17 cellular contexts compared by ENCODE assay signal in genomic region chr2:26471278-26471677, GRCh38. TPM values are rescaled to one million over a fixed set of nuclear protein-coding genes. Genes with fewer than 3 reads are reported as not detected.
DNase-seq lines count a peak whose midpoint lies in the region; ATAC-seq and TF ChIP-seq lines count a peak whose summit lies in the region.
"Had no signal": no experiment of that assay in that cellular context is flagged by ENCODE, and none has a peak within 500 bp of the region (broad histone marks: within the 10 kb centered on the region; RNA-seq: fewer than 3 reads in every experiment).

No MANE protein-coding gene starts in this region.

- no peak overlapping the region for H3K27ac ChIP-seq in endodermal cell (ENCODE audit: low read depth, low read length)
- H3K27ac ChIP-seq: left lung, ovary, testis had no signal

- H3K9me3 Mint-ChIP-seq in endodermal cell: no peaks in the 10 kb centered on the region

- WGBS in endodermal cell (ENCODE audit: insufficient coverage in 1 of 2, insufficient read length in 1 of 2), 2 experiments: 84% methylated on average over 3 of the region's 3 CpGs; no CpG with 5 or more reads in 1 of the 2 experiments

- H3K27me3 Mint-ChIP-seq in endodermal cell (ENCODE audit: insufficient read depth): peaks cover 1% of the 10 kb centered on the region
- H3K27me3 Mint-ChIP-seq: activated CD4-positive, alpha-beta memory T cell treated with anti-CD3 and anti-CD28 coated beads for 36 hours; effector memory CD8-positive, alpha-beta T cell had no signal

- H3K36me3 Mint-ChIP-seq in endodermal cell (ENCODE audit: low read depth): no peaks in the 10 kb centered on the region
- H3K36me3 Mint-ChIP-seq: activated CD4-positive, alpha-beta memory T cell treated with anti-CD3 and anti-CD28 coated beads for 36 hours had no signal

- peaks cover 7% of the 10 kb centered on the region for H3K9me3 ChIP-seq in endodermal cell (ENCODE audit: control insufficient read depth, low read length)
- H3K9me3 ChIP-seq: ovary, testis had no signal

- no peak overlapping the region for H3K9ac ChIP-seq in endodermal cell (ENCODE audit: extremely low read depth, low read length, poor library complexity, severe bottlenecking)

- H3K4me1 Mint-ChIP-seq in endodermal cell: no peaks in the 10 kb centered on the region

- no peaks in the 10 kb centered on the region for H3K4me1 ChIP-seq in endodermal cell (ENCODE audit: control insufficient read depth, insufficient read depth, low read length)
- H3K4me1 ChIP-seq: left lung, testis had no signal

- no peak overlapping the region for H3K27ac Mint-ChIP-seq in endodermal cell
- H3K27ac Mint-ChIP-seq: activated CD4-positive, alpha-beta memory T cell treated with anti-CD3 and anti-CD28 coated beads for 36 hours; effector memory CD8-positive, alpha-beta T cell had no signal

- H3K4me3 ChIP-seq in H7 (ENCODE audit: insufficient read depth, low read depth, low read length) (no peak overlapping the region), endodermal cell (ENCODE audit: low read length) (no peak overlapping the region)
- H3K4me3 ChIP-seq: left lung, ovary, testis had no signal

- H3K4me3 Mint-ChIP-seq in endodermal cell: no peak overlapping the region
- H3K4me3 Mint-ChIP-seq: activated CD4-positive, alpha-beta memory T cell treated with anti-CD3 and anti-CD28 coated beads for 36 hours; effector memory CD8-positive, alpha-beta T cell had no signal

- H3K27me3 ChIP-seq in H7 (ENCODE audit: control insufficient read depth, insufficient read depth, low read length): no peaks in the 10 kb centered on the region
- H3K27me3 ChIP-seq in endodermal cell (ENCODE audit: control insufficient read depth, insufficient read depth, low read length, poor library complexity, severe bottlenecking): no peaks in the 10 kb centered on the region
- H3K27me3 ChIP-seq: ovary, testis had no signal

- peak; percentile 68 for TF ChIP-seq CTCF in endodermal cell (conservative IDR thresholded peaks at IDR 0.05)

- DNase-seq in DMS 273 (lab: John Stamatoyannopoulos, UW; ENCODE audit: unreplicated experiment) (peak; percentile 88), H7 (peak; percentile 78), NCI-H82 (lab: John Stamatoyannopoulos, UW) (peak; percentile 71), endodermal cell (no peak), GF-D8 (lab: John Stamatoyannopoulos, UW) (no peak)
- DNase-seq: activated CD4-positive, alpha-beta memory T cell treated with anti-CD3 and anti-CD28 coated beads for 36 hours; Calu3; effector memory CD8-positive, alpha-beta T cell; NCI-H510A; ovary; stimulated activated CD4-positive, alpha-beta T cell treated with anti-CD3 and anti-CD28 coated beads, Interleukin-4, amount 100 ng/mL, for 24 hours; SW 1271; testis had no signal

- no peak for ATAC-seq in GM18511 (IDR thresholded peaks at IDR 0.05; ENCODE audit: unreplicated experiment)
- no peak for ATAC-seq in HG02763 (IDR thresholded peaks at IDR 0.05; ENCODE audit: unreplicated experiment)
- ATAC-seq: effector memory CD8-positive, alpha-beta T cell; left lung had no signal

- no peaks in the 10 kb centered on the region for H3K36me3 ChIP-seq in H7 (replicated peaks; ENCODE audit: control insufficient read depth, insufficient read depth, low read length)
- no peaks in the 10 kb centered on the region for H3K36me3 ChIP-seq in endodermal cell (ENCODE audit: control insufficient read depth, insufficient read depth, low read length)
- H3K36me3 ChIP-seq: left lung, ovary had no signal

RNA-seq across cellular contexts. Expression of gene OTOF, which starts 6.6 kb away (rescaled TPM):
- total RNA-seq in H7 (2014; rRNA removed; shearing (Covaris generic)): 0.07 and 0.14 TPM in 2 replicates
- total RNA-seq in endodermal cell: 1 to 10 TPM; 1.1 to 1.2 TPM
- 0.75 TPM for polyA plus RNA-seq in endodermal cell (2013, experiment 1 of 2)
- 0.37 TPM for polyA plus RNA-seq in endodermal cell (2013, experiment 2 of 2)
- total RNA-seq: Calu3, cardiac septum had no signal

Comparison
In these comparisons a context has a peak if more than half of its experiments do, and no peak if none do; other contexts are left out.
1. DNase-seq: peak in DMS 273 (single experiment), H7 (single experiment) and NCI-H82 (single experiment); none in endodermal cell (single experiment) and GF-D8 (single experiment).